ENCODE assay signal across 9 cellular contexts in the genomic region with DNA sequence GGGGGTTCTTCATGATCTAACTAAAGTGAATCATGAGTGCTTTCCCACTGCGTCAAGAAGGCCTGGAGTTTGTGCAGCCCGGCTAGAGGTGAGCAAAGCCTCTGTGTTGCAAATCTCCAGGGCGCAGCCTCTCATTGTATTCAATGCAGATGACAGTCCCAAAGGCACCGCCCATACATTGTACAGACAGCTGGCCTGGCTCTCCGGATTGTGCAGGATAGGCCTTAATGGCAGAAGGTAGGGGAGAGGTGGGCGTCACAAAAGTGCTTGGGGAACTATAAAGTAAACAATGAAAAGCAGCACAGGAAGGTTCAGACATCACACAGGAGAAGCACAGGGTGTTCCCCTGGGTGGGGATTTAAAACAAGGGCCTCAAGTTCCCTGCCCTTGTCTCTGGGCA. TPM values are rescaled to one million over a fixed set of nuclear protein-coding genes. Genes with fewer than 3 reads are reported as not detected.
A peak's percentile ranks its signal among the peaks of the same experiment; 100 is the strongest.
DNase-seq lines count a peak whose midpoint lies in the region; ATAC-seq and TF ChIP-seq lines count a peak whose summit lies in the region.
"Had no signal": no experiment of that assay in that cellular context is flagged by ENCODE, and none has a peak within 500 bp of the region (broad histone marks: within the 10 kb centered on the region; RNA-seq: fewer than 3 reads in every experiment).

No MANE protein-coding gene starts in this region.

- peaks cover 53% of the 10 kb centered on the region for H3K4me1 Mint-ChIP-seq in CD4-positive, alpha-beta T cell (ENCODE audit: low read depth)
- peaks cover 42% of the 10 kb centered on the region for H3K4me1 Mint-ChIP-seq in endodermal cell

- intact Hi-C loops in CD4-positive, alpha-beta T cell (cut with DNase I, micrococcal nuclease): loop anchor here (5.0 to 10.0 kb wide), 5 partner anchors 122 to 1670 kb away; no protein-coding TSS in a partner anchor
- intact Hi-C loops in OCI-LY7 (cut with micrococcal nuclease; ENCODE audit: unreplicated experiment): loop anchor here (5.0 kb wide), 1 partner anchor 732 kb away; a partner anchor contains a TSS

- no peaks in the 10 kb centered on the region for H3K9me2 ChIP-seq in OCI-LY7 (ENCODE audit: insufficient read depth, low read length)

- H3K4me2 ChIP-seq in OCI-LY7 (ENCODE audit: low read length) (peak overlapping the region; percentile 79), osteoblast (ENCODE audit: insufficient read depth, low read length) (peak overlapping the region; percentile 89)

- WGBS in endodermal cell (ENCODE audit: insufficient coverage in 1 of 2, insufficient read length in 1 of 2), 2 experiments: 84 to 85% methylated on average over 5 to 6 of the region's 6 CpGs

- no peak overlapping the region for H3K9ac ChIP-seq in endodermal cell (ENCODE audit: extremely low read depth, low read length, poor library complexity, severe bottlenecking)

- no peaks in the 10 kb centered on the region for H3K9me3 ChIP-seq in CD4-positive, alpha-beta T cell (ENCODE audit: control insufficient read depth, low read length)
- H3K9me3 ChIP-seq in OCI-LY7 (ENCODE audit: low read length) (0 out of 2 replicates have a peak, but pooled peaks cover 4% of the 10 kb centered on the region), endodermal cell (ENCODE audit: control insufficient read depth, low read length) (no peaks in the 10 kb centered on the region), osteoblast (ENCODE audit: low read depth, low read length) (no peaks in the 10 kb centered on the region)

- H3K9me3 Mint-ChIP-seq in CD4-positive, alpha-beta T cell: no peaks in the 10 kb centered on the region
- H3K9me3 Mint-ChIP-seq in endodermal cell: no peaks in the 10 kb centered on the region

- H4K20me1 ChIP-seq in OCI-LY7 (ENCODE audit: insufficient read depth, low read length): no peaks in the 10 kb centered on the region
- H4K20me1 ChIP-seq in osteoblast (ENCODE audit: insufficient read depth, low read length): no peaks in the 10 kb centered on the region

- H3K27ac ChIP-seq in CD4-positive, alpha-beta T cell (ENCODE audit: low read depth, low read length): peak overlapping the region; percentile 81
- peak overlapping the region; percentile 82 for H3K27ac ChIP-seq in OCI-LY7 (ENCODE audit: low read depth, low read length, poor library complexity, severe bottlenecking)
- peak overlapping the region; percentile 85 for H3K27ac ChIP-seq in endodermal cell (ENCODE audit: low read depth, low read length)
- peak overlapping the region; percentile 97 for H3K27ac ChIP-seq in osteoblast (ENCODE audit: low read depth, low read length)

- POLR2A ChIA-PET in CD4-positive, alpha-beta T cell (lab: Charles Lee): interaction anchor here (1.3 kb wide), 1 partner anchor 122 kb away, joined by 10 read pairs; no protein-coding TSS in a partner anchor
- POLR2A ChIA-PET in OCI-LY7 (lab: Charles Lee): no interaction called here

- H3K4me3 Mint-ChIP-seq in CD4-positive, alpha-beta T cell: peak overlapping the region; percentile 98
- peak overlapping the region; percentile 65 for H3K4me3 Mint-ChIP-seq in endodermal cell

- no peaks in the 10 kb centered on the region for H3K27me3 Mint-ChIP-seq in CD4-positive, alpha-beta T cell
- H3K27me3 Mint-ChIP-seq in endodermal cell (ENCODE audit: insufficient read depth): peaks cover 23% of the 10 kb centered on the region

- CTCF ChIA-PET in CD4-positive, alpha-beta T cell (lab: Charles Lee): no interaction called here
- CTCF ChIA-PET in OCI-LY7 (lab: Charles Lee; ENCODE audit: unreplicated experiment): no interaction called here

- H3K4me3 ChIP-seq in OCI-LY7 (ENCODE audit: low read depth, low read length, poor library complexity, severe bottlenecking) (peak overlapping the region; percentile 74), endodermal cell (ENCODE audit: low read length) (no peak overlapping the region), osteoblast (ENCODE audit: insufficient read depth, low read length) (no peak overlapping the region)

- peaks cover 37% of the 10 kb centered on the region for H3K79me2 ChIP-seq in OCI-LY7 (ENCODE audit: insufficient read depth, low read depth, low read length)
- H3K79me2 ChIP-seq in osteoblast (ENCODE audit: insufficient read depth, low read length): peaks cover 14% of the 10 kb centered on the region

- no peak for TF ChIP-seq CTCF in CD4-positive, alpha-beta T cell (IDR thresholded peaks at IDR 0.05)
- TF ChIP-seq CTCF in OCI-LY7 (conservative IDR thresholded peaks at IDR 0.05; ENCODE audit: low read length): no peak
- no peak for TF ChIP-seq CTCF in endodermal cell (conservative IDR thresholded peaks at IDR 0.05)
- TF ChIP-seq CTCF in osteoblast (IDR thresholded peaks at IDR 0.05; ENCODE audit: extremely low read depth, low read depth, low read length): no peak

- no peak for ATAC-seq in CD4-positive, alpha-beta T cell (ENCODE audit: poor library complexity)
- no peak for ATAC-seq in HG02884 (IDR thresholded peaks at IDR 0.05; ENCODE audit: unreplicated experiment)
- no peak for ATAC-seq in GM18520 (IDR thresholded peaks at IDR 0.05; ENCODE audit: unreplicated experiment)
- ATAC-seq in GM21529 (IDR thresholded peaks at IDR 0.05; ENCODE audit: unreplicated experiment): no peak

- no peaks in the 10 kb centered on the region for H3K27me3 ChIP-seq in CD4-positive, alpha-beta T cell (ENCODE audit: control insufficient read depth, insufficient read depth, low read length)
- H3K27me3 ChIP-seq in endodermal cell (ENCODE audit: control insufficient read depth, insufficient read depth, low read length, poor library complexity, severe bottlenecking) (peaks cover 5% of the 10 kb centered on the region), osteoblast (ENCODE audit: insufficient read depth, low read length) (no peaks in the 10 kb centered on the region)

- peaks cover 31% of the 10 kb centered on the region for H3K36me3 Mint-ChIP-seq in CD4-positive, alpha-beta T cell (ENCODE audit: low read depth)
- H3K36me3 Mint-ChIP-seq in endodermal cell (ENCODE audit: low read depth): no peaks in the 10 kb centered on the region

- H3K27ac Mint-ChIP-seq in CD4-positive, alpha-beta T cell: peak overlapping the region; percentile 98
- H3K27ac Mint-ChIP-seq in endodermal cell: no peak overlapping the region

- H3K4me1 ChIP-seq in OCI-LY7 (ENCODE audit: insufficient read depth, low read length, poor library complexity, severe bottlenecking): peaks cover 32% of the 10 kb centered on the region
- peaks cover 11% of the 10 kb centered on the region for H3K4me1 ChIP-seq in endodermal cell (ENCODE audit: control insufficient read depth, insufficient read depth, low read length)
- peaks cover 35% of the 10 kb centered on the region for H3K4me1 ChIP-seq in osteoblast (ENCODE audit: insufficient read depth, low read length)

- H3K36me3 ChIP-seq in OCI-LY7 (ENCODE audit: insufficient read depth, low read length) (peaks cover 4% of the 10 kb centered on the region; the same call in 1 of the 2 replicates), endodermal cell (ENCODE audit: control insufficient read depth, insufficient read depth, low read length) (no peaks in the 10 kb centered on the region), osteoblast (ENCODE audit: insufficient read depth, low read length) (no peaks in the 10 kb centered on the region)

- BruUV-seq in OCI-LY7 (replicated peaks; lab: Mats Ljungman, UMichigan): no TSS peak

- DNase-seq in CD4-positive, alpha-beta T cell: no peak
- DNase-seq in OCI-LY7 (ENCODE audit: low spot score): no peak
- no peak for DNase-seq in endodermal cell
- DNase-seq in osteoblast (ENCODE audit: insufficient read length, low spot score, missing footprints): no peak
- no peak for DNase-seq in kidney tubule cell (ENCODE audit: low spot score)
- DNase-seq: stimulated activated CD4-positive, alpha-beta T cell treated with anti-CD3 and anti-CD28 coated beads, Interleukin-1b, Interleukin-23, amount 100 ng/mL, for 48 hours had no signal

- H2AFZ ChIP-seq in OCI-LY7 (ENCODE audit: low read length): peak overlapping the region; percentile 82
- H2AFZ ChIP-seq in osteoblast (ENCODE audit: low read length): no peak overlapping the region

RNA-seq across cellular contexts. Expression of a gene that starts 0.9 kb away (rescaled TPM):
- 100 to 1,000 TPM; 148 to 157 TPM for total RNA-seq in CD4-positive, alpha-beta T cell
- total RNA-seq in OCI-LY7 (2014; rRNA removed; shearing (Covaris generic)): 117 and 154 TPM in 2 replicates
- 96.4 and 107 TPM in 2 replicates for total RNA-seq in OCI-LY7 (2022)
- 10 to 100 TPM; 15.3 to 23.2 TPM for total RNA-seq in endodermal cell
- 71.8 TPM for polyA plus RNA-seq in endodermal cell (2013, experiment 1 of 2)
- polyA plus RNA-seq in endodermal cell (2013, experiment 2 of 2): 75.2 TPM
- total RNA-seq in osteoblast: 101 TPM in 2 replicates
